Comparison of ENCODE assay signal across 8 cellular contexts in genomic region chr7:105006367-105007139, GRCh38. TPM values are rescaled to one million over a fixed set of nuclear protein-coding genes. Genes with fewer than 3 reads are reported as not detected.
DNase-seq lines count a peak whose midpoint lies in the region; ATAC-seq and TF ChIP-seq lines count a peak whose summit lies in the region.

No MANE protein-coding gene starts in this region.

- TF ChIP-seq POLR2A in sigmoid colon (IDR thresholded peaks at IDR 0.05) = no peak

- DNase-seq in NCI-H2196 (lab: John Stamatoyannopoulos, UW; ENCODE audit: unreplicated experiment) (peak; percentile 19), NCI-H2196 treated with DMSO at 0.1 percent for 48 hours (lab: John Stamatoyannopoulos, UW; ENCODE audit: unreplicated experiment) (no peak), RWPE2 (ENCODE audit: low spot score) (no peak), epithelial cell of prostate (ENCODE audit: low read depth, low spot score) (no peak), sigmoid colon (no peak), SK-N-DZ (ENCODE audit: low spot score) (no peak), iPS-NIHi7 (ENCODE audit: extremely low spot score) (no peak), UCSD-AML1 (lab: John Stamatoyannopoulos, UW; ENCODE audit: unreplicated experiment) (no peak)

- H3K9me3 ChIP-seq in RWPE2 (ENCODE audit: severe bottlenecking) (no peaks in the 10 kb centered on the region), sigmoid colon (no peaks in the 10 kb centered on the region)

- H3K27ac ChIP-seq in RWPE2 (ENCODE audit: poor library complexity, severe bottlenecking) (peak overlapping the region; percentile 8), epithelial cell of prostate (peak overlapping the region; percentile 19), sigmoid colon (peak overlapping the region in 3 of 4 donors; percentile 5 to 98 (median 98))

- H3K36me3 ChIP-seq in RWPE2 (ENCODE audit: low read depth) (peaks cover 70% of the 10 kb centered on the region), sigmoid colon (no peaks in the 10 kb centered on the region)

- peaks cover 41% of the 10 kb centered on the region for H3K4me1 ChIP-seq in RWPE2 (ENCODE audit: insufficient read depth, poor library complexity, severe bottlenecking)
- peaks cover 0 to 96% (median 88%) of the 10 kb centered on the region in 4 donors for H3K4me1 ChIP-seq in sigmoid colon

- TF ChIP-seq CTCF in RWPE2 (IDR thresholded peaks at IDR 0.05; ENCODE audit: poor library complexity, severe bottlenecking) = no peak
- no peak for TF ChIP-seq CTCF in sigmoid colon (IDR thresholded peaks at IDR 0.05)

- 12 to 42% methylated on average over 5 of the region's 5 CpGs for WGBS in sigmoid colon, 2 donors

- TF ChIP-seq EP300 in sigmoid colon (IDR thresholded peaks at IDR 0.05) = no peak

- H3K4me3 ChIP-seq in RWPE2 (ENCODE audit: severe bottlenecking) (no peak overlapping the region), sigmoid colon (no peak overlapping the region)

- ATAC-seq in RWPE2 (ENCODE audit: low read depth) = no peak

- intact Hi-C loops in sigmoid colon (cut with DNase I) = no loop called here

- no peaks in the 10 kb centered on the region for H3K27me3 ChIP-seq in RWPE2 (ENCODE audit: insufficient read depth, poor library complexity, severe bottlenecking)
- no peaks in the 10 kb centered on the region for H3K27me3 ChIP-seq in sigmoid colon

RNA-seq across cellular contexts. Expression of gene KMT2E, which starts 7.5 kb away (rescaled TPM):
- 100 to 1,000 TPM in 3 of 4 donors, 10 to 100 TPM in 1; 84.7 to 109 (median 104) TPM for total RNA-seq in sigmoid colon
- 10 to 100 TPM; 20.6 to 38.7 (median 26.4) TPM for polyA plus RNA-seq in sigmoid colon
- 24.2 and 29.9 TPM in 2 replicates for polyA plus RNA-seq in SK-N-DZ (2014; cell fraction: cytosol; rRNA removed)
- 26.7 and 45.3 TPM in 2 replicates for polyA plus RNA-seq in SK-N-DZ (2014; cell fraction: nucleus; rRNA removed)

Comparison
In these comparisons a context has a peak if more than half of its experiments do, and no peak if none do; other contexts are left out.
1. H3K27ac ChIP-seq: peak in every context shown above with its lines; median percentile 98 in sigmoid colon; 19 in epithelial cell of prostate; 8 in RWPE2.